ENCODE assay signal across 1 cellular context in the genomic region with DNA sequence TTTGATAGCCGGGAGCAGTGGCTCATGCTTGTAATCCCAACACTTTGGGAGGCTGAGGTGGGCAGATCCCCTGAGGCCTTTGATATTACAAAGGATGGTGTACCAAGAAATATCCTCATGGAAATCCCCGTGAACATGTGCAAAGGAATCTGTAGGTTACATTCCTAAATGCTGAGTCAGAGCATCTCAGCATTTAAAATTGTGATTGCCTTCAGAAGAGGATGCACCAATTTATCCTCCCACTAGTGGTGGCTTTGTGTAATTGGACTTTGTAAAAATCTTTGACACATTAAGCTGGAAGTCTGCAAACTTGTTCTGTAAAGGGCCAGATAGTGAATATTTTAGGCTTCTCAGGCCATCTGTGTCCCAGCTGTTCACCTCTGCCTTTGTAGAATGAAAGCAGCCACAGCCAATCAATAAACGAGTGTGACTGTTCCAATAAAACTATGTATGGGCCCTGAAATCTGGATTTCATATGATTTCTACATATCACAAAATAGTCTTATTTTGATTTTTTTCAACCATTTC.
A peak's percentile ranks its signal among the peaks of the same experiment; 100 is the strongest.
TF ChIP-seq lines count a peak whose summit lies in the region.

No MANE protein-coding gene starts in this region.

TF ChIP-seq in HepG2, 621 proteins besides CTCF, POLR2A, EP300 and RAD21 (continued from another document and continues in another):
- TF ChIP-seq, protein P1, sequence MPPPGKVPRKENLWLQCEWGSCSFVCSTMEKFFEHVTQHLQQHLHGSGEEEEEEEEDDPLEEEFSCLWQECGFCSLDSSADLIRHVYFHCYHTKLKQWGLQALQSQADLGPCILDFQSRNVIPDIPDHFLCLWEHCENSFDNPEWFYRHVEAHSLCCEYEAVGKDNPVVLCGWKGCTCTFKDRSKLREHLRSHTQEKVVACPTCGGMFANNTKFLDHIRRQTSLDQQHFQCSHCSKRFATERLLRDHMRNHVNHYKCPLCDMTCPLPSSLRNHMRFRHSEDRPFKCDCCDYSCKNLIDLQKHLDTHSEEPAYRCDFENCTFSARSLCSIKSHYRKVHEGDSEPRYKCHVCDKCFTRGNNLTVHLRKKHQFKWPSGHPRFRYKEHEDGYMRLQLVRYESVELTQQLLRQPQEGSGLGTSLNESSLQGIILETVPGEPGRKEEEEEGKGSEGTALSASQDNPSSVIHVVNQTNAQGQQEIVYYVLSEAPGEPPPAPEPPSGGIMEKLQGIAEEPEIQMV (CRISPR knock-in tag; IDR thresholded peaks at IDR 0.05; ENCODE audit: low read depth), result no peak
- TF ChIP-seq SUZ12 (IDR thresholded peaks at IDR 0.05; ENCODE audit: low read depth, low read length) (no peak), GATAD2A (CRISPR knock-in tag; IDR thresholded peaks at IDR 0.05) (peak; percentile 18; the same call in 1 of the 2 replicates), AHR (CRISPR knock-in tag; IDR thresholded peaks at IDR 0.05) (no peak), SRSF4 (IDR thresholded peaks at IDR 0.05; ENCODE audit: low read depth, low read length, poor library complexity, severe bottlenecking) (no peak), NRL (CRISPR knock-in tag; IDR thresholded peaks at IDR 0.05; ENCODE audit: borderline replicate concordance) (no peak), TOE1 (CRISPR knock-in tag; IDR thresholded peaks at IDR 0.05) (no peak), RNF2 (conservative IDR thresholded peaks at IDR 0.05; ENCODE audit: low read depth) (no peak), SMC3 (IDR thresholded peaks at IDR 0.05; ENCODE audit: low read length) (peak; percentile 66; the same call in 1 of the 2 replicates), ZFP62 (CRISPR knock-in tag; IDR thresholded peaks at IDR 0.05) (no peak), MAFK (conservative IDR thresholded peaks at IDR 0.05 in 1 of 2, IDR thresholded peaks at IDR 0.05 in 1 of 2; ENCODE audit: low read length in 2 of 2) (peak; percentile 97 to 98), PAF1 (CRISPR knock-in tag; IDR thresholded peaks at IDR 0.05) (no peak), FOXA1 (IDR thresholded peaks at IDR 0.05) (no peak), FOXA1 (CRISPR knock-in tag; IDR thresholded peaks at IDR 0.05) (no peak), JUNB (CRISPR knock-in tag; IDR thresholded peaks at IDR 0.05; ENCODE audit: borderline replicate concordance) (peak; percentile 56; the same call in 1 of the 2 replicates), GATAD1 (CRISPR knock-in tag; IDR thresholded peaks at IDR 0.05) (0 out of 2 replicates have a peak, but pooled peaks have one; percentile 10), PPARG (CRISPR knock-in tag; conservative IDR thresholded peaks at IDR 0.05) (no peak), ZNF558 (CRISPR knock-in tag; IDR thresholded peaks at IDR 0.05; ENCODE audit: borderline replicate concordance) (no peak), ZNF605 (CRISPR knock-in tag; IDR thresholded peaks at IDR 0.05) (no peak), ZNF430 (CRISPR knock-in tag; IDR thresholded peaks at IDR 0.05) (no peak), CREB1 (IDR thresholded peaks at IDR 0.05) (no peak), CREB1 (CRISPR knock-in tag; IDR thresholded peaks at IDR 0.05) (peak; percentile 31; the same call in 1 of the 2 replicates), ZNF556 (CRISPR knock-in tag; IDR thresholded peaks at IDR 0.05; ENCODE audit: borderline replicate concordance) (no peak), SOX5 (CRISPR knock-in tag; IDR thresholded peaks at IDR 0.05; ENCODE audit: borderline replicate concordance) (0 out of 2 replicates have a peak, but pooled peaks have one; percentile 20), ZNF775 (CRISPR knock-in tag; IDR thresholded peaks at IDR 0.05; ENCODE audit: borderline replicate concordance) (no peak), ZNF75D (CRISPR knock-in tag; IDR thresholded peaks at IDR 0.05; ENCODE audit: borderline replicate concordance) (no peak), CHD2 (IDR thresholded peaks at IDR 0.05; ENCODE audit: low read depth, low read length) (no peak), SAP130 (CRISPR knock-in tag; IDR thresholded peaks at IDR 0.05; ENCODE audit: low read depth) (peak; percentile 57), ZFYVE20 (CRISPR knock-in tag; IDR thresholded peaks at IDR 0.05; ENCODE audit: borderline replicate concordance, low read depth) (no peak), ZNF570 (CRISPR knock-in tag; IDR thresholded peaks at IDR 0.05; ENCODE audit: borderline replicate concordance) (no peak), RFX1 (IDR thresholded peaks at IDR 0.05) (no peak), JUND (CRISPR knock-in tag; IDR thresholded peaks at IDR 0.05) (peak; percentile 44; the same call in 1 of the 2 replicates), ZNF543 (CRISPR knock-in tag; IDR thresholded peaks at IDR 0.05) (no peak), MAFF (IDR thresholded peaks at IDR 0.05; ENCODE audit: low read depth, low read length) (peak; percentile 98), MIER2 (CRISPR knock-in tag; IDR thresholded peaks at IDR 0.05) (no peak), HDAC6 (IDR thresholded peaks at IDR 0.05; ENCODE audit: low read depth, low read length) (no peak), PITX1 (CRISPR knock-in tag; IDR thresholded peaks at IDR 0.05) (no peak), ZNF577 (CRISPR knock-in tag; IDR thresholded peaks at IDR 0.05; ENCODE audit: borderline replicate concordance, low read depth) (no peak), ZNF44 (CRISPR knock-in tag; IDR thresholded peaks at IDR 0.05) (no peak), FOSL1 (CRISPR knock-in tag; IDR thresholded peaks at IDR 0.05; ENCODE audit: borderline replicate concordance) (peak; percentile 68; the same call in 1 of the 2 replicates), ZNF234 (CRISPR knock-in tag; conservative IDR thresholded peaks at IDR 0.05) (no peak), STAG1 (CRISPR knock-in tag; IDR thresholded peaks at IDR 0.05) (peak; percentile 46)
- TF ChIP-seq, protein P2, sequence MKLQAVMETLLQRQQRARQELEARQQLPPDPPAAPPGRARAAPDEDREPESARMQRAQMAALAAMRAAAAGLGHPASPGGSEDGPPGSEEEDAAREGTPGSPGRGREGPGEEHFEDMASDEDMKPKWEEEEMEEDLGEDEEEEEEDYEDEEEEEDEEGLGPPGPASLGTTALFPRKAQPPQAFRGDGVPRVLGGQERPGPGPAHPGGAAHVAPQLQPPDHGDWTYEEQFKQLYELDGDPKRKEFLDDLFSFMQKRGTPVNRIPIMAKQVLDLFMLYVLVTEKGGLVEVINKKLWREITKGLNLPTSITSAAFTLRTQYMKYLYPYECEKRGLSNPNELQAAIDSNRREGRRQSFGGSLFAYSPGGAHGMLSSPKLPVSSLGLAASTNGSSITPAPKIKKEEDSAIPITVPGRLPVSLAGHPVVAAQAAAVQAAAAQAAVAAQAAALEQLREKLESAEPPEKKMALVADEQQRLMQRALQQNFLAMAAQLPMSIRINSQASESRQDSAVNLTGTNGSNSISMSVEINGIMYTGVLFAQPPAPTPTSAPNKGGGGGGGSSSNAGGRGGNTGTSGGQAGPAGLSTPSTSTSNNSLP (IDR thresholded peaks at IDR 0.05; ENCODE audit: low read depth, low read length), result peak; percentile 94
- TF ChIP-seq, protein P3, sequence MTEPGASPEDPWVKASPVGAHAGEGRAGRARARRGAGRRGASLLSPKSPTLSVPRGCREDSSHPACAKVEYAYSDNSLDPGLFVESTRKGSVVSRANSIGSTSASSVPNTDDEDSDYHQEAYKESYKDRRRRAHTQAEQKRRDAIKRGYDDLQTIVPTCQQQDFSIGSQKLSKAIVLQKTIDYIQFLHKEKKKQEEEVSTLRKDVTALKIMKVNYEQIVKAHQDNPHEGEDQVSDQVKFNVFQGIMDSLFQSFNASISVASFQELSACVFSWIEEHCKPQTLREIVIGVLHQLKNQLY (CRISPR knock-in tag; IDR thresholded peaks at IDR 0.05), result no peak
- TF ChIP-seq, protein P4, sequence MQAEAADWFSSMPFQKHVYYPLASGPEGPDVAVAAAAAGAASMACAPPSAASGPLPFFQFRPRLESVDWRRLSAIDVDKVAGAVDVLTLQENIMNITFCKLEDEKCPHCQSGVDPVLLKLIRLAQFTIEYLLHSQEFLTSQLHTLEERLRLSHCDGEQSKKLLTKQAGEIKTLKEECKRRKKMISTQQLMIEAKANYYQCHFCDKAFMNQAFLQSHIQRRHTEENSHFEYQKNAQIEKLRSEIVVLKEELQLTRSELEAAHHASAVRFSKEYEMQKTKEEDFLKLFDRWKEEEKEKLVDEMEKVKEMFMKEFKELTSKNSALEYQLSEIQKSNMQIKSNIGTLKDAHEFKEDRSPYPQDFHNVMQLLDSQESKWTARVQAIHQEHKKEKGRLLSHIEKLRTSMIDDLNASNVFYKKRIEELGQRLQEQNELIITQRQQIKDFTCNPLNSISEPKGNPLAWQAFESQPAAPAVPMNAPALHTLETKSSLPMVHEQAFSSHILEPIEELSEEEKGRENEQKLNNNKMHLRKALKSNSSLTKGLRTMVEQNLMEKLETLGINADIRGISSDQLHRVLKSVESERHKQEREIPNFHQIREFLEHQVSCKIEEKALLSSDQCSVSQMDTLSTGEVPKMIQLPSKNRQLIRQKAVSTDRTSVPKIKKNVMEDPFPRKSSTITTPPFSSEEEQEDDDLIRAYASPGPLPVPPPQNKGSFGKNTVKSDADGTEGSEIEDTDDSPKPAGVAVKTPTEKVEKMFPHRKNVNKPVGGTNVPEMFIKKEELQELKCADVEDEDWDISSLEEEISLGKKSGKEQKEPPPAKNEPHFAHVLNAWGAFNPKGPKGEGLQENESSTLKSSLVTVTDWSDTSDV (CRISPR knock-in tag; IDR thresholded peaks at IDR 0.05), result no peak
- TF ChIP-seq, protein P5, sequence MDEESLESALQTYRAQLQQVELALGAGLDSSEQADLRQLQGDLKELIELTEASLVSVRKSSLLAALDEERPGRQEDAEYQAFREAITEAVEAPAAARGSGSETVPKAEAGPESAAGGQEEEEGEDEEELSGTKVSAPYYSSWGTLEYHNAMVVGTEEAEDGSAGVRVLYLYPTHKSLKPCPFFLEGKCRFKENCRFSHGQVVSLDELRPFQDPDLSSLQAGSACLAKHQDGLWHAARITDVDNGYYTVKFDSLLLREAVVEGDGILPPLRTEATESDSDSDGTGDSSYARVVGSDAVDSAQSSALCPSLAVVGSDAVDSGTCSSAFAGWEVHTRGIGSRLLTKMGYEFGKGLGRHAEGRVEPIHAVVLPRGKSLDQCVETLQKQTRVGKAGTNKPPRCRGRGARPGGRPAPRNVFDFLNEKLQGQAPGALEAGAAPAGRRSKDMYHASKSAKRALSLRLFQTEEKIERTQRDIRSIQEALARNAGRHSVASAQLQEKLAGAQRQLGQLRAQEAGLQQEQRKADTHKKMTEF (CRISPR knock-in tag; IDR thresholded peaks at IDR 0.05), result 0 out of 2 replicates have a peak, but pooled peaks have one; percentile 28
- TF ChIP-seq, protein P6, sequence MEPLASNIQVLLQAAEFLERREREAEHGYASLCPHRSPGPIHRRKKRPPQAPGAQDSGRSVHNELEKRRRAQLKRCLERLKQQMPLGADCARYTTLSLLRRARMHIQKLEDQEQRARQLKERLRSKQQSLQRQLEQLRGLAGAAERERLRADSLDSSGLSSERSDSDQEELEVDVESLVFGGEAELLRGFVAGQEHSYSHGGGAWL (CRISPR knock-in tag; IDR thresholded peaks at IDR 0.05), result no peak
- TF ChIP-seq, protein P7, sequence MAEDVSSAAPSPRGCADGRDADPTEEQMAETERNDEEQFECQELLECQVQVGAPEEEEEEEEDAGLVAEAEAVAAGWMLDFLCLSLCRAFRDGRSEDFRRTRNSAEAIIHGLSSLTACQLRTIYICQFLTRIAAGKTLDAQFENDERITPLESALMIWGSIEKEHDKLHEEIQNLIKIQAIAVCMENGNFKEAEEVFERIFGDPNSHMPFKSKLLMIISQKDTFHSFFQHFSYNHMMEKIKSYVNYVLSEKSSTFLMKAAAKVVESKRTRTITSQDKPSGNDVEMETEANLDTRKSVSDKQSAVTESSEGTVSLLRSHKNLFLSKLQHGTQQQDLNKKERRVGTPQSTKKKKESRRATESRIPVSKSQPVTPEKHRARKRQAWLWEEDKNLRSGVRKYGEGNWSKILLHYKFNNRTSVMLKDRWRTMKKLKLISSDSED (CRISPR knock-in tag; IDR thresholded peaks at IDR 0.05), result no peak
- TF ChIP-seq, protein P8, sequence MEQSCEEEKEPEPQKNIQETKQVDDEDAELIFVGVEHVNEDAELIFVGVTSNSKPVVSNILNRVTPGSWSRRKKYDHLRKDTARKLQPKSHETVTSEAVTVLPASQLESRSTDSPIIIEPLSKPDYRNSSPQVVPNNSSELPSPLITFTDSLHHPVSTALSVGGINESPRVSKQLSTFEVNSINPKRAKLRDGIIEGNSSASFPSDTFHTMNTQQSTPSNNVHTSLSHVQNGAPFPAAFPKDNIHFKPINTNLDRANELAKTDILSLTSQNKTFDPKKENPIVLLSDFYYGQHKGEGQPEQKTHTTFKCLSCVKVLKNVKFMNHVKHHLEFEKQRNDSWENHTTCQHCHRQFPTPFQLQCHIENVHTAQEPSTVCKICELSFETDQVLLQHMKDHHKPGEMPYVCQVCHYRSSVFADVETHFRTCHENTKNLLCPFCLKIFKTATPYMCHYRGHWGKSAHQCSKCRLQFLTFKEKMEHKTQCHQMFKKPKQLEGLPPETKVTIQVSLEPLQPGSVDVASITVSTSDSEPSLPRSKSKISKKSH (CRISPR knock-in tag; IDR thresholded peaks at IDR 0.05; ENCODE audit: borderline replicate concordance), result no peak
- TF ChIP-seq, protein P9, sequence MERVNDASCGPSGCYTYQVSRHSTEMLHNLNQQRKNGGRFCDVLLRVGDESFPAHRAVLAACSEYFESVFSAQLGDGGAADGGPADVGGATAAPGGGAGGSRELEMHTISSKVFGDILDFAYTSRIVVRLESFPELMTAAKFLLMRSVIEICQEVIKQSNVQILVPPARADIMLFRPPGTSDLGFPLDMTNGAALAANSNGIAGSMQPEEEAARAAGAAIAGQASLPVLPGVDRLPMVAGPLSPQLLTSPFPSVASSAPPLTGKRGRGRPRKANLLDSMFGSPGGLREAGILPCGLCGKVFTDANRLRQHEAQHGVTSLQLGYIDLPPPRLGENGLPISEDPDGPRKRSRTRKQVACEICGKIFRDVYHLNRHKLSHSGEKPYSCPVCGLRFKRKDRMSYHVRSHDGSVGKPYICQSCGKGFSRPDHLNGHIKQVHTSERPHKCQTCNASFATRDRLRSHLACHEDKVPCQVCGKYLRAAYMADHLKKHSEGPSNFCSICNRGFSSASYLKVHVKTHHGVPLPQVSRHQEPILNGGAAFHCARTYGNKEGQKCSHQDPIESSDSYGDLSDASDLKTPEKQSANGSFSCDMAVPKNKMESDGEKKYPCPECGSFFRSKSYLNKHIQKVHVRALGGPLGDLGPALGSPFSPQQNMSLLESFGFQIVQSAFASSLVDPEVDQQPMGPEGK (CRISPR knock-in tag; IDR thresholded peaks at IDR 0.05), result no peak
- TF ChIP-seq, protein P10, sequence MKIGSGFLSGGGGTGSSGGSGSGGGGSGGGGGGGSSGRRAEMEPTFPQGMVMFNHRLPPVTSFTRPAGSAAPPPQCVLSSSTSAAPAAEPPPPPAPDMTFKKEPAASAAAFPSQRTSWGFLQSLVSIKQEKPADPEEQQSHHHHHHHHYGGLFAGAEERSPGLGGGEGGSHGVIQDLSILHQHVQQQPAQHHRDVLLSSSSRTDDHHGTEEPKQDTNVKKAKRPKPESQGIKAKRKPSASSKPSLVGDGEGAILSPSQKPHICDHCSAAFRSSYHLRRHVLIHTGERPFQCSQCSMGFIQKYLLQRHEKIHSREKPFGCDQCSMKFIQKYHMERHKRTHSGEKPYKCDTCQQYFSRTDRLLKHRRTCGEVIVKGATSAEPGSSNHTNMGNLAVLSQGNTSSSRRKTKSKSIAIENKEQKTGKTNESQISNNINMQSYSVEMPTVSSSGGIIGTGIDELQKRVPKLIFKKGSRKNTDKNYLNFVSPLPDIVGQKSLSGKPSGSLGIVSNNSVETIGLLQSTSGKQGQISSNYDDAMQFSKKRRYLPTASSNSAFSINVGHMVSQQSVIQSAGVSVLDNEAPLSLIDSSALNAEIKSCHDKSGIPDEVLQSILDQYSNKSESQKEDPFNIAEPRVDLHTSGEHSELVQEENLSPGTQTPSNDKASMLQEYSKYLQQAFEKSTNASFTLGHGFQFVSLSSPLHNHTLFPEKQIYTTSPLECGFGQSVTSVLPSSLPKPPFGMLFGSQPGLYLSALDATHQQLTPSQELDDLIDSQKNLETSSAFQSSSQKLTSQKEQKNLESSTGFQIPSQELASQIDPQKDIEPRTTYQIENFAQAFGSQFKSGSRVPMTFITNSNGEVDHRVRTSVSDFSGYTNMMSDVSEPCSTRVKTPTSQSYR (CRISPR knock-in tag; IDR thresholded peaks at IDR 0.05; ENCODE audit: borderline replicate concordance), result no peak
